Comparison of ENCODE assay signal across 1 cellular context in the genomic region with DNA sequence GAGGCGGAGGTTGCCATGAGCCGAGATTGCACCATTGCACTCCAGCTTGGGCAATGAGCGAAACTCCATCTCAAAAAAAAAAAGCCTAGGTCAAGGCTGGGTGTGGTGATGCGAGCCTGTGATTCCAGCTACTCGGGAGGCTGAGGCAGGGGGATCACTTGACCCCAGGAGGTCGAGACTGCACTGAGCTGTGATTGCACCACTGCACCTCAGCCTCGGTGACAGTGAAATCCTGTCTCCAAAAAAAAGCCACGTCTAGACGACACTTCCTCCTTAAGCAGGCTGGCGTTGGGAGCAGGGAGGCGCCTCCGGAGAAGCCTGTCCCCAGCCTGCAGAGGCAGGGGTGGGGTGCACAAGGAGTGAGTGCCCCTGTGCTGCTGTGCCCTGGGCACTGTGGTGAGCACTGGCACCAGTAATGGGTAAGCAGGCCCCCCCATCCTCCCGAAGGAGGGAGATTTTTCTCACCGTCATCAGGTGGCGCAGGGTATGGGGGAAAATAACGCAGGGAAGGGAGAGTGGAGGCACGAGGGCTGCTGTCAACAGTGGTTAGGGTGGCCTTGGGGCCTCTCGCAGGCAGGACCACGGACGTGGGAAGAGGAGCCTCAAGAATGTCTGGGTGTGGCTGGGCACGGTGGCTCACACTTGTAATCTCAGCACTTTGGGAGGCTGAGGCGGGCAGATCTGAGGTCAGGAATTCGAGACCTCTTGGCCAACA.
TF ChIP-seq lines count a peak whose summit lies in the region.

No MANE protein-coding gene starts in this region.

TF ChIP-seq in K562, 482 proteins besides CTCF, POLR2A, EP300 and RAD21 (continued from another document and continues in another):
- TF ChIP-seq, protein P1, sequence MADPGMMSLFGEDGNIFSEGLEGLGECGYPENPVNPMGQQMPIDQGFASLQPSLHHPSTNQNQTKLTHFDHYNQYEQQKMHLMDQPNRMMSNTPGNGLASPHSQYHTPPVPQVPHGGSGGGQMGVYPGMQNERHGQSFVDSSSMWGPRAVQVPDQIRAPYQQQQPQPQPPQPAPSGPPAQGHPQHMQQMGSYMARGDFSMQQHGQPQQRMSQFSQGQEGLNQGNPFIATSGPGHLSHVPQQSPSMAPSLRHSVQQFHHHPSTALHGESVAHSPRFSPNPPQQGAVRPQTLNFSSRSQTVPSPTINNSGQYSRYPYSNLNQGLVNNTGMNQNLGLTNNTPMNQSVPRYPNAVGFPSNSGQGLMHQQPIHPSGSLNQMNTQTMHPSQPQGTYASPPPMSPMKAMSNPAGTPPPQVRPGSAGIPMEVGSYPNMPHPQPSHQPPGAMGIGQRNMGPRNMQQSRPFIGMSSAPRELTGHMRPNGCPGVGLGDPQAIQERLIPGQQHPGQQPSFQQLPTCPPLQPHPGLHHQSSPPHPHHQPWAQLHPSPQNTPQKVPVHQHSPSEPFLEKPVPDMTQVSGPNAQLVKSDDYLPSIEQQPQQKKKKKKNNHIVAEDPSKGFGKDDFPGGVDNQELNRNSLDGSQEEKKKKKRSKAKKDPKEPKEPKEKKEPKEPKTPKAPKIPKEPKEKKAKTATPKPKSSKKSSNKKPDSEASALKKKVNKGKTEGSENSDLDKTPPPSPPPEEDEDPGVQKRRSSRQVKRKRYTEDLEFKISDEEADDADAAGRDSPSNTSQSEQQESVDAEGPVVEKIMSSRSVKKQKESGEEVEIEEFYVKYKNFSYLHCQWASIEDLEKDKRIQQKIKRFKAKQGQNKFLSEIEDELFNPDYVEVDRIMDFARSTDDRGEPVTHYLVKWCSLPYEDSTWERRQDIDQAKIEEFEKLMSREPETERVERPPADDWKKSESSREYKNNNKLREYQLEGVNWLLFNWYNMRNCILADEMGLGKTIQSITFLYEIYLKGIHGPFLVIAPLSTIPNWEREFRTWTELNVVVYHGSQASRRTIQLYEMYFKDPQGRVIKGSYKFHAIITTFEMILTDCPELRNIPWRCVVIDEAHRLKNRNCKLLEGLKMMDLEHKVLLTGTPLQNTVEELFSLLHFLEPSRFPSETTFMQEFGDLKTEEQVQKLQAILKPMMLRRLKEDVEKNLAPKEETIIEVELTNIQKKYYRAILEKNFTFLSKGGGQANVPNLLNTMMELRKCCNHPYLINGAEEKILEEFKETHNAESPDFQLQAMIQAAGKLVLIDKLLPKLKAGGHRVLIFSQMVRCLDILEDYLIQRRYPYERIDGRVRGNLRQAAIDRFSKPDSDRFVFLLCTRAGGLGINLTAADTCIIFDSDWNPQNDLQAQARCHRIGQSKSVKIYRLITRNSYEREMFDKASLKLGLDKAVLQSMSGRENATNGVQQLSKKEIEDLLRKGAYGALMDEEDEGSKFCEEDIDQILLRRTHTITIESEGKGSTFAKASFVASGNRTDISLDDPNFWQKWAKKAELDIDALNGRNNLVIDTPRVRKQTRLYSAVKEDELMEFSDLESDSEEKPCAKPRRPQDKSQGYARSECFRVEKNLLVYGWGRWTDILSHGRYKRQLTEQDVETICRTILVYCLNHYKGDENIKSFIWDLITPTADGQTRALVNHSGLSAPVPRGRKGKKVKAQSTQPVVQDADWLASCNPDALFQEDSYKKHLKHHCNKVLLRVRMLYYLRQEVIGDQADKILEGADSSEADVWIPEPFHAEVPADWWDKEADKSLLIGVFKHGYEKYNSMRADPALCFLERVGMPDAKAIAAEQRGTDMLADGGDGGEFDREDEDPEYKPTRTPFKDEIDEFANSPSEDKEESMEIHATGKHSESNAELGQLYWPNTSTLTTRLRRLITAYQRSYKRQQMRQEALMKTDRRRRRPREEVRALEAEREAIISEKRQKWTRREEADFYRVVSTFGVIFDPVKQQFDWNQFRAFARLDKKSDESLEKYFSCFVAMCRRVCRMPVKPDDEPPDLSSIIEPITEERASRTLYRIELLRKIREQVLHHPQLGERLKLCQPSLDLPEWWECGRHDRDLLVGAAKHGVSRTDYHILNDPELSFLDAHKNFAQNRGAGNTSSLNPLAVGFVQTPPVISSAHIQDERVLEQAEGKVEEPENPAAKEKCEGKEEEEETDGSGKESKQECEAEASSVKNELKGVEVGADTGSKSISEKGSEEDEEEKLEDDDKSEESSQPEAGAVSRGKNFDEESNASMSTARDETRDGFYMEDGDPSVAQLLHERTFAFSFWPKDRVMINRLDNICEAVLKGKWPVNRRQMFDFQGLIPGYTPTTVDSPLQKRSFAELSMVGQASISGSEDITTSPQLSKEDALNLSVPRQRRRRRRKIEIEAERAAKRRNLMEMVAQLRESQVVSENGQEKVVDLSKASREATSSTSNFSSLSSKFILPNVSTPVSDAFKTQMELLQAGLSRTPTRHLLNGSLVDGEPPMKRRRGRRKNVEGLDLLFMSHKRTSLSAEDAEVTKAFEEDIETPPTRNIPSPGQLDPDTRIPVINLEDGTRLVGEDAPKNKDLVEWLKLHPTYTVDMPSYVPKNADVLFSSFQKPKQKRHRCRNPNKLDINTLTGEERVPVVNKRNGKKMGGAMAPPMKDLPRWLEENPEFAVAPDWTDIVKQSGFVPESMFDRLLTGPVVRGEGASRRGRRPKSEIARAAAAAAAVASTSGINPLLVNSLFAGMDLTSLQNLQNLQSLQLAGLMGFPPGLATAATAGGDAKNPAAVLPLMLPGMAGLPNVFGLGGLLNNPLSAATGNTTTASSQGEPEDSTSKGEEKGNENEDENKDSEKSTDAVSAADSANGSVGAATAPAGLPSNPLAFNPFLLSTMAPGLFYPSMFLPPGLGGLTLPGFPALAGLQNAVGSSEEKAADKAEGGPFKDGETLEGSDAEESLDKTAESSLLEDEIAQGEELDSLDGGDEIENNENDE (IDR thresholded peaks at IDR 0.05; ENCODE audit: low read depth, low read length), result no peak
- TF ChIP-seq, protein P2, sequence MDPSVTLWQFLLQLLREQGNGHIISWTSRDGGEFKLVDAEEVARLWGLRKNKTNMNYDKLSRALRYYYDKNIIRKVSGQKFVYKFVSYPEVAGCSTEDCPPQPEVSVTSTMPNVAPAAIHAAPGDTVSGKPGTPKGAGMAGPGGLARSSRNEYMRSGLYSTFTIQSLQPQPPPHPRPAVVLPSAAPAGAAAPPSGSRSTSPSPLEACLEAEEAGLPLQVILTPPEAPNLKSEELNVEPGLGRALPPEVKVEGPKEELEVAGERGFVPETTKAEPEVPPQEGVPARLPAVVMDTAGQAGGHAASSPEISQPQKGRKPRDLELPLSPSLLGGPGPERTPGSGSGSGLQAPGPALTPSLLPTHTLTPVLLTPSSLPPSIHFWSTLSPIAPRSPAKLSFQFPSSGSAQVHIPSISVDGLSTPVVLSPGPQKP (CRISPR knock-in tag; IDR thresholded peaks at IDR 0.05), result no peak
- TF ChIP-seq, protein P3, sequence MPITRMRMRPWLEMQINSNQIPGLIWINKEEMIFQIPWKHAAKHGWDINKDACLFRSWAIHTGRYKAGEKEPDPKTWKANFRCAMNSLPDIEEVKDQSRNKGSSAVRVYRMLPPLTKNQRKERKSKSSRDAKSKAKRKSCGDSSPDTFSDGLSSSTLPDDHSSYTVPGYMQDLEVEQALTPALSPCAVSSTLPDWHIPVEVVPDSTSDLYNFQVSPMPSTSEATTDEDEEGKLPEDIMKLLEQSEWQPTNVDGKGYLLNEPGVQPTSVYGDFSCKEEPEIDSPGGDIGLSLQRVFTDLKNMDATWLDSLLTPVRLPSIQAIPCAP (CRISPR knock-in tag; IDR thresholded peaks at IDR 0.05; ENCODE audit: borderline replicate concordance), result no peak
- TF ChIP-seq HDAC6 (IDR thresholded peaks at IDR 0.05; ENCODE audit: low read depth, low read length), result no peak
- TF ChIP-seq, protein P4, sequence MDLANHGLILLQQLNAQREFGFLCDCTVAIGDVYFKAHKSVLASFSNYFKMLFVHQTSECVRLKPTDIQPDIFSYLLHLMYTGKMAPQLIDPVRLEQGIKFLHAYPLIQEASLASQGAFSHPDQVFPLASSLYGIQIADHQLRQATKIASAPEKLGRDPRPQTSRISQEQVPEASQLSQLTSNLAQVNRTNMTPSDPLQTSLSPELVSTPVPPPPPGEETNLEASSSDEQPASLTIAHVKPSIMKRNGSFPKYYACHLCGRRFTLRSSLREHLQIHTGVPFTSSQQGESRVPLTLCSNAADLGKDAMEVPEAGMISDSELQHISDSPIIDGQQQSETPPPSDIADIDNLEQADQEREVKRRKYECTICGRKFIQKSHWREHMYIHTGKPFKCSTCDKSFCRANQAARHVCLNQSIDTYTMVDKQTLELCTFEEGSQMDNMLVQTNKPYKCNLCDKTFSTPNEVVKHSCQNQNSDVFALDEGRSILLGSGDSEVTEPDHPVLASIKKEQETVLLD (IDR thresholded peaks at IDR 0.05), result no peak
- TF ChIP-seq, protein P5, sequence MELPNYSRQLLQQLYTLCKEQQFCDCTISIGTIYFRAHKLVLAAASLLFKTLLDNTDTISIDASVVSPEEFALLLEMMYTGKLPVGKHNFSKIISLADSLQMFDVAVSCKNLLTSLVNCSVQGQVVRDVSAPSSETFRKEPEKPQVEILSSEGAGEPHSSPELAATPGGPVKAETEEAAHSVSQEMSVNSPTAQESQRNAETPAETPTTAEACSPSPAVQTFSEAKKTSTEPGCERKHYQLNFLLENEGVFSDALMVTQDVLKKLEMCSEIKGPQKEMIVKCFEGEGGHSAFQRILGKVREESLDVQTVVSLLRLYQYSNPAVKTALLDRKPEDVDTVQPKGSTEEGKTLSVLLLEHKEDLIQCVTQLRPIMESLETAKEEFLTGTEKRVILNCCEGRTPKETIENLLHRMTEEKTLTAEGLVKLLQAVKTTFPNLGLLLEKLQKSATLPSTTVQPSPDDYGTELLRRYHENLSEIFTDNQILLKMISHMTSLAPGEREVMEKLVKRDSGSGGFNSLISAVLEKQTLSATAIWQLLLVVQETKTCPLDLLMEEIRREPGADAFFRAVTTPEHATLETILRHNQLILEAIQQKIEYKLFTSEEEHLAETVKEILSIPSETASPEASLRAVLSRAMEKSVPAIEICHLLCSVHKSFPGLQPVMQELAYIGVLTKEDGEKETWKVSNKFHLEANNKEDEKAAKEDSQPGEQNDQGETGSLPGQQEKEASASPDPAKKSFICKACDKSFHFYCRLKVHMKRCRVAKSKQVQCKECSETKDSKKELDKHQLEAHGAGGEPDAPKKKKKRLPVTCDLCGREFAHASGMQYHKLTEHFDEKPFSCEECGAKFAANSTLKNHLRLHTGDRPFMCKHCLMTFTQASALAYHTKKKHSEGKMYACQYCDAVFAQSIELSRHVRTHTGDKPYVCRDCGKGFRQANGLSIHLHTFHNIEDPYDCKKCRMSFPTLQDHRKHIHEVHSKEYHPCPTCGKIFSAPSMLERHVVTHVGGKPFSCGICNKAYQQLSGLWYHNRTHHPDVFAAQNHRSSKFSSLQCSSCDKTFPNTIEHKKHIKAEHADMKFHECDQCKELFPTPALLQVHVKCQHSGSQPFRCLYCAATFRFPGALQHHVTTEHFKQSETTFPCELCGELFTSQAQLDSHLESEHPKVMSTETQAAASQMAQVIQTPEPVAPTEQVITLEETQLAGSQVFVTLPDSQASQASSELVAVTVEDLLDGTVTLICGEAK (IDR thresholded peaks at IDR 0.05), result no peak
- TF ChIP-seq, protein P5 (CRISPR knock-in tag; IDR thresholded peaks at IDR 0.05), result no peak
- no peak for TF ChIP-seq ZBTB1 (CRISPR knock-in tag; IDR thresholded peaks at IDR 0.05; ENCODE audit: borderline replicate concordance, low read depth)
- TF ChIP-seq ZKSCAN3 (CRISPR knock-in tag; IDR thresholded peaks at IDR 0.05), result no peak
- no peak for TF ChIP-seq PCBP1 (IDR thresholded peaks at IDR 0.05; ENCODE audit: low read depth, low read length, poor library complexity, severe bottlenecking)
- no peak for TF ChIP-seq HOXB6 (CRISPR knock-in tag; IDR thresholded peaks at IDR 0.05; ENCODE audit: borderline replicate concordance)
- TF ChIP-seq ZNF134 (CRISPR knock-in tag; conservative IDR thresholded peaks at IDR 0.05), result no peak
- TF ChIP-seq POLR2G (IDR thresholded peaks at IDR 0.05; ENCODE audit: low read depth, low read length), result peak; percentile 45
- no peak for TF ChIP-seq FOXA3 (CRISPR knock-in tag; conservative IDR thresholded peaks at IDR 0.05 in 1 of 2, IDR thresholded peaks at IDR 0.05 in 1 of 2)
- no peak for TF ChIP-seq NFIX (CRISPR knock-in tag; IDR thresholded peaks at IDR 0.05; ENCODE audit: low read depth)
- peak; percentile 61 for TF ChIP-seq MYNN (IDR thresholded peaks at IDR 0.05)
- no peak for TF ChIP-seq MYNN (CRISPR knock-in tag; IDR thresholded peaks at IDR 0.05)
- TF ChIP-seq KLF1 (tag; IDR thresholded peaks at IDR 0.05), result no peak
- TF ChIP-seq ZNF121 (CRISPR knock-in tag; conservative IDR thresholded peaks at IDR 0.05), result peak; percentile 38; the same call in 1 of the 2 replicates
- TF ChIP-seq ZNF707 (CRISPR knock-in tag; conservative IDR thresholded peaks at IDR 0.05), result no peak
- no peak for TF ChIP-seq LEF1 (IDR thresholded peaks at IDR 0.05)
- no peak for TF ChIP-seq ARNT (IDR thresholded peaks at IDR 0.05)
- no peak for TF ChIP-seq FOXA1 (IDR thresholded peaks at IDR 0.05; ENCODE audit: borderline replicate concordance)
- TF ChIP-seq TFAM (CRISPR knock-in tag; conservative IDR thresholded peaks at IDR 0.05), result no peak
- no peak for TF ChIP-seq RBM15 (IDR thresholded peaks at IDR 0.05; ENCODE audit: insufficient read depth, low read length)
- no peak for TF ChIP-seq SLC30A9 (CRISPR knock-in tag; IDR thresholded peaks at IDR 0.05)
- no peak for TF ChIP-seq GABPA (tag; conservative IDR thresholded peaks at IDR 0.05; ENCODE audit: low read depth)
- TF ChIP-seq ZNF57 (CRISPR knock-in tag; IDR thresholded peaks at IDR 0.05), result no peak
